ENCODE assay signal across 22 cellular contexts in genomic region chr7:142887282-142888015, GRCh38. TPM values are rescaled to one million over a fixed set of nuclear protein-coding genes. Genes with fewer than 3 reads are reported as not detected.
DNase-seq lines count a peak whose midpoint lies in the region; ATAC-seq and TF ChIP-seq lines count a peak whose summit lies in the region.
"Had no signal": no experiment of that assay in that cellular context is flagged by ENCODE, and none has a peak within 500 bp of the region (broad histone marks: within the 10 kb centered on the region; RNA-seq: fewer than 3 reads in every experiment).

No MANE protein-coding gene starts in this region.

- H3K4me1 ChIP-seq in aorta (ENCODE audit: control insufficient read depth in 1 of 2, insufficient read depth in 2 of 2, low read length in 2 of 2) (no peaks in the 10 kb centered on the region), smooth muscle cell (ENCODE audit: low read depth) (no peaks in the 10 kb centered on the region)
- H3K4me1 ChIP-seq: BE2C had no signal

- no peaks in the 10 kb centered on the region for H3F3A ChIP-seq in smooth muscle cell (ENCODE audit: low read depth)

- H3K27ac Mint-ChIP-seq in Calu3 (ENCODE audit: unreplicated experiment) = no peak overlapping the region
- H3K27ac Mint-ChIP-seq: CD8-positive, alpha-beta T cell had no signal

- H3K79me2 ChIP-seq in smooth muscle cell (ENCODE audit: low read depth) = no peaks in the 10 kb centered on the region

- H3K36me3 ChIP-seq in aorta (ENCODE audit: control insufficient read depth in 1 of 2, insufficient read depth in 2 of 2, low read length in 1 of 2) (no peaks in the 10 kb centered on the region), smooth muscle cell (ENCODE audit: low read depth) (no peaks in the 10 kb centered on the region)
- H3K36me3 ChIP-seq: BE2C had no signal

- WGBS in aorta, 2 donors = 92 to 93% methylated on average over 12 of the region's 12 CpGs
- 97% methylated on average over 12 of the region's 12 CpGs for WGBS in smooth muscle cell (ENCODE audit: low lambda C conversion rate)

- peaks cover 38% of the 10 kb centered on the region for H3K4me1 Mint-ChIP-seq in Calu3 (ENCODE audit: low read depth, unreplicated experiment)

- no peak for TF ChIP-seq CTCF in Calu3 (IDR thresholded peaks at IDR 0.05; ENCODE audit: unreplicated experiment)
- TF ChIP-seq CTCF in smooth muscle cell (IDR thresholded peaks at IDR 0.05; ENCODE audit: borderline replicate concordance, insufficient read depth, poor library complexity, severe bottlenecking) = no peak

- no peak overlapping the region for H3K9ac ChIP-seq in smooth muscle cell (ENCODE audit: low read depth)

- no peaks in the 10 kb centered on the region for H4K20me1 ChIP-seq in smooth muscle cell (ENCODE audit: low read depth)

- DNase-seq in activated CD4-positive, CD25-positive, alpha-beta regulatory T cell treated with anti-CD3 and anti-CD28 coated beads, Interleukin-2, amount 50 U/mL, for 72 hours = peak; percentile 26
- no peak for DNase-seq in activated CD4-positive, CD25-positive, alpha-beta regulatory T cell (lab: John Stamatoyannopoulos, UW)
- DNase-seq in left kidney (ENCODE audit: low read depth, low spot score) (peak; percentile 29), posterior vena cava (ENCODE audit: low spot score) (peak; percentile 54), aorta (peak; percentile 16 to 28), Calu3 (no peak), smooth muscle cell (lab: John Stamatoyannopoulos, UW; ENCODE audit: unreplicated experiment) (no peak), HUDEP-2 (lab: John Stamatoyannopoulos, UW; ENCODE audit: unreplicated experiment in 76 of 76) (no peak)
- DNase-seq: BE2C, DMS79 treated with DMSO at 0.1 percent for 48 hours, HCEC 1CT, KG1, NCI-H1436 treated with DMSO at 0.1 percent for 48 hours, NCI-H2029 treated with DMSO at 0.1 percent for 48 hours, NCI-H510A, NCI-H774 had no signal

- peaks cover 4% of the 10 kb centered on the region for H3K36me3 Mint-ChIP-seq in Calu3 (ENCODE audit: insufficient read depth, unreplicated experiment)
- H3K36me3 Mint-ChIP-seq: CD8-positive, alpha-beta T cell had no signal

- no peak overlapping the region for H2AFZ ChIP-seq in smooth muscle cell (ENCODE audit: low read depth)

- H3K27ac ChIP-seq in aorta (ENCODE audit: low read depth in 1 of 2, low read length in 2 of 2) (no peak overlapping the region), smooth muscle cell (ENCODE audit: low read depth) (no peak overlapping the region)
- H3K27ac ChIP-seq: 22Rv1, RWPE1 had no signal

- peaks cover 72% of the 10 kb centered on the region for H3K27me3 Mint-ChIP-seq in Calu3 (ENCODE audit: unreplicated experiment)

- H3K4me3 ChIP-seq in aorta (ENCODE audit: low read length in 2 of 2) = no peak overlapping the region
- H3K4me3 ChIP-seq in smooth muscle cell = no peak overlapping the region

- no TSS peak for BruUV-seq in Calu3 (replicated peaks; lab: Mats Ljungman, UMichigan)

- H3K4me3 Mint-ChIP-seq in Calu3 (ENCODE audit: low read depth, unreplicated experiment) = no peak overlapping the region
- H3K4me3 Mint-ChIP-seq: CD8-positive, alpha-beta T cell had no signal

- ATAC-seq in aorta (ENCODE audit: low FRiP score) = no peak
- ATAC-seq: CD8-positive, alpha-beta T cell had no signal

- no peaks in the 10 kb centered on the region for H3K9me3 Mint-ChIP-seq in Calu3 (ENCODE audit: low read depth, unreplicated experiment)
- H3K9me3 Mint-ChIP-seq: CD8-positive, alpha-beta T cell had no signal

- CTCF ChIA-PET in Calu3 (lab: Charles Lee) = interaction anchor here (1.1 to 1.2 kb wide), 2 partner anchors 21 to 328 kb away, joined by 3 to 4 read pairs; no protein-coding TSS in a partner anchor

- H3K4me2 ChIP-seq in smooth muscle cell = no peak overlapping the region

- intact Hi-C loops in posterior vena cava (cut with DNase I) = no loop called here
- intact Hi-C loops in aorta (cut with DNase I) = no loop called here
- intact Hi-C loops in Calu3 (cut with micrococcal nuclease; ENCODE audit: unreplicated experiment) = loop anchor here (10.0 kb wide), 1 partner anchor 327 kb away; no protein-coding TSS in a partner anchor

- H3K27me3 ChIP-seq in aorta (ENCODE audit: control insufficient read depth in 1 of 2, insufficient read depth in 2 of 2, low read length in 1 of 2) = no peaks in the 10 kb centered on the region
- peaks cover 9% of the 10 kb centered on the region for H3K27me3 ChIP-seq in smooth muscle cell (ENCODE audit: low read depth)
- H3K27me3 ChIP-seq: BE2C had no signal

- no peaks in the 10 kb centered on the region for H3K9me3 ChIP-seq in aorta (ENCODE audit: control insufficient read depth, low read length)
- H3K9me3 ChIP-seq in smooth muscle cell (replicated peaks; ENCODE audit: low read depth) = no peaks in the 10 kb centered on the region
- H3K9me3 ChIP-seq: BE2C had no signal

RNA-seq across cellular contexts. Expression of gene TRPV6, which starts 1.9 kb away (rescaled TPM):
- total RNA-seq in posterior vena cava (not detected), aorta (under 1 TPM in 1 of 2 donors, not detected in 1; 0.33 TPM), Calu3 (2022) (1.7 TPM in 2 replicates), smooth muscle cell (under 0.01 TPM in 1 of 2 replicates, not detected in the other)
- polyA plus RNA-seq in aorta (under 1 TPM; 0.50 to 0.69 TPM), smooth muscle cell (0.17 and 0.60 TPM in 2 replicates)
- total RNA-seq: CD8-positive, alpha-beta T cell; G401; HT1080 had no signal
- polyA plus RNA-seq: AG04450 had no signal

RNA-seq across cellular contexts. Expression of gene EPHB6, which starts 32.6 kb away (rescaled TPM):
- total RNA-seq in posterior vena cava (10 to 100 TPM; 11.9 to 33.5 TPM), aorta (10 to 100 TPM; 11.6 to 17.7 TPM), Calu3 (2022) (3.0 and 3.1 TPM in 2 replicates), smooth muscle cell (4.8 and 15.9 TPM in 2 replicates)
- polyA plus RNA-seq in aorta (100 to 1,000 TPM in 1 of 2 donors, 10 to 100 TPM in 1; 12.1 to 125 TPM), smooth muscle cell (12.6 and 21.1 TPM in 2 replicates)
- total RNA-seq: G401 had no signal

RNA-seq across cellular contexts. Expression of gene TRPV5, which starts 46.1 kb away (rescaled TPM):
- total RNA-seq in posterior vena cava (not detected), aorta (not detected), Calu3 (2022) (not detected in 2 replicates), smooth muscle cell (not detected in 2 replicates)
- polyA plus RNA-seq in aorta (not detected), smooth muscle cell (not detected in 2 replicates)
- total RNA-seq: CD8-positive, alpha-beta T cell; G401; HT1080 had no signal
- polyA plus RNA-seq: AG04450 had no signal

RNA-seq across cellular contexts. Expression of gene LLCFC1, which starts 51.8 kb away (rescaled TPM):
- total RNA-seq in posterior vena cava = not detected
- not detected for total RNA-seq in aorta
- not detected for polyA plus RNA-seq in aorta
- total RNA-seq in Calu3 (2022) = not detected in 2 replicates
- not detected in 2 replicates for total RNA-seq in smooth muscle cell
- polyA plus RNA-seq in smooth muscle cell = not detected in 2 replicates
- total RNA-seq: CD8-positive, alpha-beta T cell; G401; HT1080 had no signal
- polyA plus RNA-seq: AG04450 had no signal

Comparison
In these comparisons a context has a peak if more than half of its experiments do, and no peak if none do; other contexts are left out.
1. DNase-seq: peak in activated CD4-positive, CD25-positive, alpha-beta regulatory T cell treated with anti-CD3 and anti-CD28 coated beads, Interleukin-2, amount 50 U/mL, for 72 hours (single experiment), left kidney (single experiment), posterior vena cava (single experiment) and aorta (2 of 2); none in activated CD4-positive, CD25-positive, alpha-beta regulatory T cell (0 of 4), Calu3 (single experiment), smooth muscle cell (single experiment) and HUDEP-2 (0 of 76).